12 cellular contexts compared by ENCODE assay signal in genomic region chr5:127519527-127519926, GRCh38. TPM values are rescaled to one million over a fixed set of nuclear protein-coding genes. Genes with fewer than 3 reads are reported as not detected.
DNase-seq lines count a peak whose midpoint lies in the region; ATAC-seq and TF ChIP-seq lines count a peak whose summit lies in the region.
"Had no signal": no experiment of that assay in that cellular context is flagged by ENCODE, and none has a peak within 500 bp of the region (broad histone marks: within the 10 kb centered on the region; RNA-seq: fewer than 3 reads in every experiment).

No MANE protein-coding gene starts in this region.

- H3K4me3 ChIP-seq in SU-DHL-6 (ENCODE audit: insufficient read depth, low read length, poor library complexity, severe bottlenecking) (no peak overlapping the region), fibroblast of pulmonary artery (replicated peaks; ENCODE audit: low read depth, low read length) (peak overlapping the region; percentile 92), smooth muscle cell (peak overlapping the region; percentile 99)
- H3K4me3 ChIP-seq: thyroid gland had no signal

- H3K4me2 ChIP-seq in SU-DHL-6 (ENCODE audit: low read depth, low read length, poor library complexity, severe bottlenecking) (peak overlapping the region; percentile 90), smooth muscle cell (peak overlapping the region; percentile 87)

- H3K36me3 ChIP-seq in SU-DHL-6 (ENCODE audit: low read length): peaks cover 31% of the 10 kb centered on the region
- peaks cover 13% of the 10 kb centered on the region for H3K36me3 ChIP-seq in smooth muscle cell (ENCODE audit: low read depth)

- peaks cover 18 to 32% of the 10 kb centered on the region in 2 donors for H3K36me3 Mint-ChIP-seq in activated T-cell treated with anti-CD3 and anti-CD28 coated beads, Interleukin-2, amount 50 U/mL, for 72 hours (ENCODE audit: insufficient read depth in 2 of 2)

- H3F3A ChIP-seq in SU-DHL-6 (ENCODE audit: insufficient read depth): no peaks in the 10 kb centered on the region
- no peaks in the 10 kb centered on the region for H3F3A ChIP-seq in smooth muscle cell (ENCODE audit: low read depth)

- whole genome bisulfite sequencing in smooth muscle cell (ENCODE audit: low lambda C conversion rate): 66% methylated on average over 4 of the region's 4 CpGs

- H3K27ac ChIP-seq in SU-DHL-6 (ENCODE audit: low read depth, low read length): no peak overlapping the region
- H3K27ac ChIP-seq in smooth muscle cell (ENCODE audit: low read depth): peak overlapping the region; percentile 93
- H3K27ac ChIP-seq: thyroid gland had no signal

- ATAC-seq in activated T-cell treated with anti-CD3 and anti-CD28 coated beads, Interleukin-2, amount 50 U/mL, for 72 hours (replicated peaks in 1 of 2): no peak
- ATAC-seq in HG03045 (IDR thresholded peaks at IDR 0.05; ENCODE audit: unreplicated experiment) (no peak), left colon (no peak), GM18511 (IDR thresholded peaks at IDR 0.05; ENCODE audit: unreplicated experiment) (no peak)

- H3K9me2 ChIP-seq in SU-DHL-6 (replicated peaks; ENCODE audit: insufficient read depth, low read length): no peaks in the 10 kb centered on the region

- H3K4me3 Mint-ChIP-seq in activated T-cell treated with anti-CD3 and anti-CD28 coated beads, Interleukin-2, amount 50 U/mL, for 72 hours: peak overlapping the region; percentile 42 to 48

- no peaks in the 10 kb centered on the region for H3K27me3 ChIP-seq in SU-DHL-6 (ENCODE audit: low read length)
- H3K27me3 ChIP-seq in smooth muscle cell (ENCODE audit: low read depth): no peaks in the 10 kb centered on the region
- H3K27me3 ChIP-seq: thyroid gland had no signal

- no peak overlapping the region for H3K27ac Mint-ChIP-seq in activated T-cell treated with anti-CD3 and anti-CD28 coated beads, Interleukin-2, amount 50 U/mL, for 72 hours

- H3K4me1 Mint-ChIP-seq in activated T-cell treated with anti-CD3 and anti-CD28 coated beads, Interleukin-2, amount 50 U/mL, for 72 hours (ENCODE audit: low read depth): peaks cover 32% of the 10 kb centered on the region

- H2AFZ ChIP-seq in SU-DHL-6 (ENCODE audit: low read depth, low read length, severe bottlenecking) (no peak overlapping the region), smooth muscle cell (ENCODE audit: low read depth) (no peak overlapping the region)

- H4K20me1 ChIP-seq in SU-DHL-6 (ENCODE audit: low read depth, low read length) (no peaks in the 10 kb centered on the region), smooth muscle cell (ENCODE audit: low read depth) (peaks cover 65% of the 10 kb centered on the region)

- H3K9me3 ChIP-seq in SU-DHL-6 (ENCODE audit: insufficient read depth, low read length) (peaks cover 5% of the 10 kb centered on the region; the same call in 1 of the 2 replicates), smooth muscle cell (replicated peaks; ENCODE audit: low read depth) (no peaks in the 10 kb centered on the region)
- H3K9me3 ChIP-seq: thyroid gland had no signal

- H3K9me3 Mint-ChIP-seq in activated T-cell treated with anti-CD3 and anti-CD28 coated beads, Interleukin-2, amount 50 U/mL, for 72 hours: peaks cover 4 to 10% of the 10 kb centered on the region in 2 donors

- H3K9ac ChIP-seq in SU-DHL-6 (ENCODE audit: low read length) (no peak overlapping the region), smooth muscle cell (ENCODE audit: low read depth) (peak overlapping the region; percentile 36)

- TF ChIP-seq CTCF in SU-DHL-6 (IDR thresholded peaks at IDR 0.05; ENCODE audit: insufficient read depth, low read length, poor library complexity, severe bottlenecking) (no peak), fibroblast of pulmonary artery (IDR thresholded peaks at IDR 0.05; ENCODE audit: low read length, missing control alignments) (no peak), smooth muscle cell (IDR thresholded peaks at IDR 0.05; ENCODE audit: borderline replicate concordance, insufficient read depth, poor library complexity, severe bottlenecking) (no peak)

- H3K4me1 ChIP-seq in smooth muscle cell (ENCODE audit: low read depth): peaks cover 29% of the 10 kb centered on the region

- H3K27me3 Mint-ChIP-seq in activated T-cell treated with anti-CD3 and anti-CD28 coated beads, Interleukin-2, amount 50 U/mL, for 72 hours (ENCODE audit: low read depth): no peaks in the 10 kb centered on the region

- H3K79me2 ChIP-seq in SU-DHL-6 (ENCODE audit: insufficient read depth, low read length) (peaks cover 50% of the 10 kb centered on the region), smooth muscle cell (ENCODE audit: low read depth) (peaks cover 70% of the 10 kb centered on the region)

- intact Hi-C loops in left colon (cut with DNase I, micrococcal nuclease): no loop called here

- no peak for DNase-seq in activated T-cell treated with anti-CD3 and anti-CD28 coated beads, Interleukin-2, amount 50 U/mL, for 72 hours
- no peak for DNase-seq in activated T-cell treated with anti-CD3 and anti-CD28 coated beads, Interleukin-2, amount 50 U/mL, for 1 hour
- DNase-seq in fibroblast of pulmonary artery (ENCODE audit: low read depth) (peak; percentile 13), smooth muscle cell (lab: John Stamatoyannopoulos, UW; ENCODE audit: unreplicated experiment) (no peak), left colon (no peak)
- DNase-seq: amniotic stem cell, C1 segment of cervical spinal cord, NCI-H1417 treated with DMSO at 0.1 percent for 48 hours, thyroid gland had no signal

RNA-seq across cellular contexts. Expression of gene PRRC1, which starts 2.1 kb away (rescaled TPM):
- 10 to 100 TPM; 42.9 to 51.0 TPM for total RNA-seq in activated T-cell treated with anti-CD3 and anti-CD28 coated beads, Interleukin-2, amount 50 U/mL, for 72 hours
- total RNA-seq in smooth muscle cell (159 and 174 TPM in 2 replicates), left colon (10 to 100 TPM; 65.4 to 77.7 TPM)
- polyA plus RNA-seq in smooth muscle cell: 74.4 and 80.5 TPM in 2 replicates
